ENCODE assay signal across 1 cellular context in genomic region chr12:9779209-9779608, GRCh38.
TF ChIP-seq lines count a peak whose summit lies in the region.

No MANE protein-coding gene starts in this region.

TF ChIP-seq in H1, 55 proteins besides CTCF, POLR2A, EP300 and RAD21 (continued from another document):
- TF ChIP-seq MAFK (IDR thresholded peaks at IDR 0.05; ENCODE audit: low read depth, low read length) (no peak), GABPA (IDR thresholded peaks at IDR 0.05; ENCODE audit: borderline replicate concordance, insufficient read depth, low read length) (no peak), HDAC2 (IDR thresholded peaks at IDR 0.05; ENCODE audit: borderline replicate concordance in 1 of 2, low read depth in 2 of 2, low read length in 2 of 2) (no peak), KDM5A (IDR thresholded peaks at IDR 0.05; ENCODE audit: low read length) (no peak), TCF12 (IDR thresholded peaks at IDR 0.05; ENCODE audit: low read depth, low read length) (no peak), ATF3 (IDR thresholded peaks at IDR 0.05; ENCODE audit: insufficient read depth, low read depth, low read length) (no peak), SP2 (IDR thresholded peaks at IDR 0.05; ENCODE audit: low read length) (no peak), BCL11A (IDR thresholded peaks at IDR 0.05; ENCODE audit: low read depth in 2 of 2, low read length in 2 of 2) (no peak), CHD7 (IDR thresholded peaks at IDR 0.05; ENCODE audit: insufficient replicate concordance, low read length) (no peak), USF2 (IDR thresholded peaks at IDR 0.05; ENCODE audit: low read length) (no peak), PHF8 (conservative IDR thresholded peaks at IDR 0.05; ENCODE audit: low read depth, low read length) (no peak), NANOG (IDR thresholded peaks at IDR 0.05; ENCODE audit: insufficient read depth, low read depth, low read length, poor library complexity, severe bottlenecking) (no peak)
